In the genomic region with DNA sequence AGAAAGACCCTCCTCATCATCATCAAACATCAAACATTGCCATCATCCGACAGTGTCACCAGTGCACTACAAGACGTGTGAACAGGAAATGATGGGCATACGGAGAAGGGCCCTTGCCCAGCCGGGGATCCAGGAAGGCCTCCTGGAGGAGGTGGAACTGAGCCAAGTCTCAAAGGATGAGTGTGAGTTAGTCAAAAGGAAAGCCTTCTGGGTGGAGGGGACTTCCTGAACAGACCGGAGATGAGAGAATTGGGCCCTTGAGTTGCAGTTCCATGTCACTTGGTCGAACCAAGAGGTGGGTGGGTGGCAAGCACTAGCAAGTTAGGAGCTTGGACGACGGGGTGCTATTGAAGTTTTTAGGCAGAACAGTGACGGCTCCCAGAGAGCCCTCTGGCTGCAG, we compare ENCODE assay signal across 1 cellular context.
TF ChIP-seq lines count a peak whose summit lies in the region.

No MANE protein-coding gene starts in this region.

TF ChIP-seq in WTC11, 78 proteins besides CTCF, POLR2A, EP300 and RAD21:
- TF ChIP-seq, protein P1, sequence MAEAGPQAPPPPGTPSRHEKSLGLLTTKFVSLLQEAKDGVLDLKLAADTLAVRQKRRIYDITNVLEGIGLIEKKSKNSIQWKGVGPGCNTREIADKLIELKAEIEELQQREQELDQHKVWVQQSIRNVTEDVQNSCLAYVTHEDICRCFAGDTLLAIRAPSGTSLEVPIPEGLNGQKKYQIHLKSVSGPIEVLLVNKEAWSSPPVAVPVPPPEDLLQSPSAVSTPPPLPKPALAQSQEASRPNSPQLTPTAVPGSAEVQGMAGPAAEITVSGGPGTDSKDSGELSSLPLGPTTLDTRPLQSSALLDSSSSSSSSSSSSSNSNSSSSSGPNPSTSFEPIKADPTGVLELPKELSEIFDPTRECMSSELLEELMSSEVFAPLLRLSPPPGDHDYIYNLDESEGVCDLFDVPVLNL (CRISPR knock-in tag; IDR thresholded peaks at IDR 0.05; ENCODE audit: borderline replicate concordance, low read depth), result no peak
- TF ChIP-seq, protein P2, sequence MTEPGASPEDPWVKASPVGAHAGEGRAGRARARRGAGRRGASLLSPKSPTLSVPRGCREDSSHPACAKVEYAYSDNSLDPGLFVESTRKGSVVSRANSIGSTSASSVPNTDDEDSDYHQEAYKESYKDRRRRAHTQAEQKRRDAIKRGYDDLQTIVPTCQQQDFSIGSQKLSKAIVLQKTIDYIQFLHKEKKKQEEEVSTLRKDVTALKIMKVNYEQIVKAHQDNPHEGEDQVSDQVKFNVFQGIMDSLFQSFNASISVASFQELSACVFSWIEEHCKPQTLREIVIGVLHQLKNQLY (CRISPR knock-in tag; IDR thresholded peaks at IDR 0.05), result no peak
- TF ChIP-seq NFATC4 (CRISPR knock-in tag; IDR thresholded peaks at IDR 0.05), result no peak
- TF ChIP-seq, protein P3, sequence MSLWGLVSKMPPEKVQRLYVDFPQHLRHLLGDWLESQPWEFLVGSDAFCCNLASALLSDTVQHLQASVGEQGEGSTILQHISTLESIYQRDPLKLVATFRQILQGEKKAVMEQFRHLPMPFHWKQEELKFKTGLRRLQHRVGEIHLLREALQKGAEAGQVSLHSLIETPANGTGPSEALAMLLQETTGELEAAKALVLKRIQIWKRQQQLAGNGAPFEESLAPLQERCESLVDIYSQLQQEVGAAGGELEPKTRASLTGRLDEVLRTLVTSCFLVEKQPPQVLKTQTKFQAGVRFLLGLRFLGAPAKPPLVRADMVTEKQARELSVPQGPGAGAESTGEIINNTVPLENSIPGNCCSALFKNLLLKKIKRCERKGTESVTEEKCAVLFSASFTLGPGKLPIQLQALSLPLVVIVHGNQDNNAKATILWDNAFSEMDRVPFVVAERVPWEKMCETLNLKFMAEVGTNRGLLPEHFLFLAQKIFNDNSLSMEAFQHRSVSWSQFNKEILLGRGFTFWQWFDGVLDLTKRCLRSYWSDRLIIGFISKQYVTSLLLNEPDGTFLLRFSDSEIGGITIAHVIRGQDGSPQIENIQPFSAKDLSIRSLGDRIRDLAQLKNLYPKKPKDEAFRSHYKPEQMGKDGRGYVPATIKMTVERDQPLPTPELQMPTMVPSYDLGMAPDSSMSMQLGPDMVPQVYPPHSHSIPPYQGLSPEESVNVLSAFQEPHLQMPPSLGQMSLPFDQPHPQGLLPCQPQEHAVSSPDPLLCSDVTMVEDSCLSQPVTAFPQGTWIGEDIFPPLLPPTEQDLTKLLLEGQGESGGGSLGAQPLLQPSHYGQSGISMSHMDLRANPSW (CRISPR knock-in tag; conservative IDR thresholded peaks at IDR 0.05; ENCODE audit: low read depth), result no peak
- TF ChIP-seq SOX15 (CRISPR knock-in tag; IDR thresholded peaks at IDR 0.05), result no peak
- no peak for TF ChIP-seq FOXJ3 (CRISPR knock-in tag; IDR thresholded peaks at IDR 0.05; ENCODE audit: borderline replicate concordance)
- no peak for TF ChIP-seq TEAD1 (CRISPR knock-in tag; IDR thresholded peaks at IDR 0.05)
- TF ChIP-seq, protein P4, sequence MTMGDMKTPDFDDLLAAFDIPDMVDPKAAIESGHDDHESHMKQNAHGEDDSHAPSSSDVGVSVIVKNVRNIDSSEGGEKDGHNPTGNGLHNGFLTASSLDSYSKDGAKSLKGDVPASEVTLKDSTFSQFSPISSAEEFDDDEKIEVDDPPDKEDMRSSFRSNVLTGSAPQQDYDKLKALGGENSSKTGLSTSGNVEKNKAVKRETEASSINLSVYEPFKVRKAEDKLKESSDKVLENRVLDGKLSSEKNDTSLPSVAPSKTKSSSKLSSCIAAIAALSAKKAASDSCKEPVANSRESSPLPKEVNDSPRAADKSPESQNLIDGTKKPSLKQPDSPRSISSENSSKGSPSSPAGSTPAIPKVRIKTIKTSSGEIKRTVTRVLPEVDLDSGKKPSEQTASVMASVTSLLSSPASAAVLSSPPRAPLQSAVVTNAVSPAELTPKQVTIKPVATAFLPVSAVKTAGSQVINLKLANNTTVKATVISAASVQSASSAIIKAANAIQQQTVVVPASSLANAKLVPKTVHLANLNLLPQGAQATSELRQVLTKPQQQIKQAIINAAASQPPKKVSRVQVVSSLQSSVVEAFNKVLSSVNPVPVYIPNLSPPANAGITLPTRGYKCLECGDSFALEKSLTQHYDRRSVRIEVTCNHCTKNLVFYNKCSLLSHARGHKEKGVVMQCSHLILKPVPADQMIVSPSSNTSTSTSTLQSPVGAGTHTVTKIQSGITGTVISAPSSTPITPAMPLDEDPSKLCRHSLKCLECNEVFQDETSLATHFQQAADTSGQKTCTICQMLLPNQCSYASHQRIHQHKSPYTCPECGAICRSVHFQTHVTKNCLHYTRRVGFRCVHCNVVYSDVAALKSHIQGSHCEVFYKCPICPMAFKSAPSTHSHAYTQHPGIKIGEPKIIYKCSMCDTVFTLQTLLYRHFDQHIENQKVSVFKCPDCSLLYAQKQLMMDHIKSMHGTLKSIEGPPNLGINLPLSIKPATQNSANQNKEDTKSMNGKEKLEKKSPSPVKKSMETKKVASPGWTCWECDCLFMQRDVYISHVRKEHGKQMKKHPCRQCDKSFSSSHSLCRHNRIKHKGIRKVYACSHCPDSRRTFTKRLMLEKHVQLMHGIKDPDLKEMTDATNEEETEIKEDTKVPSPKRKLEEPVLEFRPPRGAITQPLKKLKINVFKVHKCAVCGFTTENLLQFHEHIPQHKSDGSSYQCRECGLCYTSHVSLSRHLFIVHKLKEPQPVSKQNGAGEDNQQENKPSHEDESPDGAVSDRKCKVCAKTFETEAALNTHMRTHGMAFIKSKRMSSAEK (CRISPR knock-in tag; IDR thresholded peaks at IDR 0.05; ENCODE audit: borderline replicate concordance), result no peak
- no peak for TF ChIP-seq SP1 (CRISPR knock-in tag; conservative IDR thresholded peaks at IDR 0.05)
- TF ChIP-seq, protein P5, sequence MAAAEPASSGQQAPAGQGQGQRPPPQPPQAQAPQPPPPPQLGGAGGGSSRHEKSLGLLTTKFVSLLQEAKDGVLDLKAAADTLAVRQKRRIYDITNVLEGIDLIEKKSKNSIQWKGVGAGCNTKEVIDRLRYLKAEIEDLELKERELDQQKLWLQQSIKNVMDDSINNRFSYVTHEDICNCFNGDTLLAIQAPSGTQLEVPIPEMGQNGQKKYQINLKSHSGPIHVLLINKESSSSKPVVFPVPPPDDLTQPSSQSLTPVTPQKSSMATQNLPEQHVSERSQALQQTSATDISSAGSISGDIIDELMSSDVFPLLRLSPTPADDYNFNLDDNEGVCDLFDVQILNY (CRISPR knock-in tag; IDR thresholded peaks at IDR 0.05), result no peak
- no peak for TF ChIP-seq GRHL2 (CRISPR knock-in tag; IDR thresholded peaks at IDR 0.05; ENCODE audit: insufficient replicate concordance, severe bottlenecking)
- no peak for TF ChIP-seq NFE2L1 (CRISPR knock-in tag; IDR thresholded peaks at IDR 0.05)
- TF ChIP-seq, protein P6, sequence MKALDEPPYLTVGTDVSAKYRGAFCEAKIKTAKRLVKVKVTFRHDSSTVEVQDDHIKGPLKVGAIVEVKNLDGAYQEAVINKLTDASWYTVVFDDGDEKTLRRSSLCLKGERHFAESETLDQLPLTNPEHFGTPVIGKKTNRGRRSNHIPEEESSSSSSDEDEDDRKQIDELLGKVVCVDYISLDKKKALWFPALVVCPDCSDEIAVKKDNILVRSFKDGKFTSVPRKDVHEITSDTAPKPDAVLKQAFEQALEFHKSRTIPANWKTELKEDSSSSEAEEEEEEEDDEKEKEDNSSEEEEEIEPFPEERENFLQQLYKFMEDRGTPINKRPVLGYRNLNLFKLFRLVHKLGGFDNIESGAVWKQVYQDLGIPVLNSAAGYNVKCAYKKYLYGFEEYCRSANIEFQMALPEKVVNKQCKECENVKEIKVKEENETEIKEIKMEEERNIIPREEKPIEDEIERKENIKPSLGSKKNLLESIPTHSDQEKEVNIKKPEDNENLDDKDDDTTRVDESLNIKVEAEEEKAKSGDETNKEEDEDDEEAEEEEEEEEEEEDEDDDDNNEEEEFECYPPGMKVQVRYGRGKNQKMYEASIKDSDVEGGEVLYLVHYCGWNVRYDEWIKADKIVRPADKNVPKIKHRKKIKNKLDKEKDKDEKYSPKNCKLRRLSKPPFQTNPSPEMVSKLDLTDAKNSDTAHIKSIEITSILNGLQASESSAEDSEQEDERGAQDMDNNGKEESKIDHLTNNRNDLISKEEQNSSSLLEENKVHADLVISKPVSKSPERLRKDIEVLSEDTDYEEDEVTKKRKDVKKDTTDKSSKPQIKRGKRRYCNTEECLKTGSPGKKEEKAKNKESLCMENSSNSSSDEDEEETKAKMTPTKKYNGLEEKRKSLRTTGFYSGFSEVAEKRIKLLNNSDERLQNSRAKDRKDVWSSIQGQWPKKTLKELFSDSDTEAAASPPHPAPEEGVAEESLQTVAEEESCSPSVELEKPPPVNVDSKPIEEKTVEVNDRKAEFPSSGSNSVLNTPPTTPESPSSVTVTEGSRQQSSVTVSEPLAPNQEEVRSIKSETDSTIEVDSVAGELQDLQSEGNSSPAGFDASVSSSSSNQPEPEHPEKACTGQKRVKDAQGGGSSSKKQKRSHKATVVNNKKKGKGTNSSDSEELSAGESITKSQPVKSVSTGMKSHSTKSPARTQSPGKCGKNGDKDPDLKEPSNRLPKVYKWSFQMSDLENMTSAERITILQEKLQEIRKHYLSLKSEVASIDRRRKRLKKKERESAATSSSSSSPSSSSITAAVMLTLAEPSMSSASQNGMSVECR (CRISPR knock-in tag; IDR thresholded peaks at IDR 0.05; ENCODE audit: borderline replicate concordance), result no peak
